Comparison of ENCODE assay signal across 1 cellular context in genomic region chr1:200445213-200445612, GRCh38.
TF ChIP-seq lines count a peak whose summit lies in the region.

No MANE protein-coding gene starts in this region.

TF ChIP-seq in GM12878, 131 proteins besides CTCF, POLR2A, EP300 and RAD21:
- peak; percentile 40; the same call in 1 of the 2 replicates for TF ChIP-seq RUNX3 (IDR thresholded peaks at IDR 0.05; ENCODE audit: low read length)
- TF ChIP-seq RAD51 (IDR thresholded peaks at IDR 0.05), result no peak
